ENCODE assay signal across 19 cellular contexts in the genomic region with DNA sequence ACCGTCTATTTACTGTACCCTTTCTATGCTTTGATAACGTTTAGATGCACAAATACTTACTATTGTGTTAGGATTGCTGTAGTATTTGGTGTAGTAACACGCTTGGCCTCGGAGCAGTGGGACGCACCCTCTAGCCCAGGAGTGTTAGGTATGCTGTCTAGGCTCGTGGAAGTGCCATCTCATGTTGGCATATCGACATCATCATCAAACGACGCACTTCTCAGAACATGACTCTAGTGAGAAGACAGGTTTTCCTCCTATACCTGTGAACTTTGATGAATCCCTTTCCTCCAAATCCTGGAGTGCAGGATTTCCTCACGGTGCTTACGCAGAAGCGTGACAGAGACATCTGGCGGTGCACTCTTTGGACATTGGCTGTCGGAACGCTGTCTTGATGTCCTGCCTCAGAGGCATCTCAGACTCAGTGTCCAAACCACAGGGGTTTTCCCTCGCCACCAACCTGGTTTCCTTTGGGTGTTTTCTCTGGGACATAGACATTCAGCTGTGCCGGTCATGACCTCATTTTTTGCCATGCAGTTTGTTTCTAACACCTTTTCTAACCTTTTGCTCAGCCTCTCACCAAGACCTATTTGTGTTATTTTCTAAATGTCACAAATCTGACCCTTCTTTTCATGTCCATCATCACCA. TPM values are rescaled to one million over a fixed set of nuclear protein-coding genes. Genes with fewer than 3 reads are reported as not detected.
"Had no signal": no experiment of that assay in that cellular context is flagged by ENCODE, and none has a peak within 500 bp of the region (broad histone marks: within the 10 kb centered on the region; RNA-seq: fewer than 3 reads in every experiment).

No MANE protein-coding gene starts in this region.

- H3K9me3 Mint-ChIP-seq: activated naive CD4-positive, alpha-beta T cell treated with anti-CD3 and anti-CD28 coated beads, Interleukin-2, amount 50 U/mL, for 24 hours; naive thymus-derived CD8-positive, alpha-beta T cell had no signal

- H3K4me3 ChIP-seq: lung, psoas muscle, sigmoid colon, upper lobe of left lung had no signal

- H3K4me3 Mint-ChIP-seq: activated naive CD4-positive, alpha-beta T cell treated with anti-CD3 and anti-CD28 coated beads, Interleukin-2, amount 50 U/mL, for 24 hours had no signal

- H3K27ac ChIP-seq: psoas muscle, sigmoid colon, upper lobe of left lung had no signal

- H3K9me3 ChIP-seq: psoas muscle, sigmoid colon, upper lobe of left lung had no signal

- H3K27ac Mint-ChIP-seq: activated naive CD4-positive, alpha-beta T cell treated with anti-CD3 and anti-CD28 coated beads, Interleukin-2, amount 50 U/mL, for 24 hours had no signal

- H3K27me3 Mint-ChIP-seq: activated naive CD4-positive, alpha-beta T cell treated with anti-CD3 and anti-CD28 coated beads, Interleukin-2, amount 50 U/mL, for 24 hours; naive thymus-derived CD8-positive, alpha-beta T cell had no signal

- DNase-seq: activated CD4-positive, alpha-beta T cell treated with anti-CD3 and anti-CD28 coated beads for 1 hour; anterior cingulate cortex; foreskin melanocyte; head of caudate nucleus; left colon; naive thymus-derived CD8-positive, alpha-beta T cell; psoas muscle; SIG-M5; sigmoid colon; stimulated activated CD4-positive, alpha-beta T cell treated with anti-CD3 and anti-CD28 coated beads, Interleukin-2, amount 100 ng/mL, for 24 hours; stimulated activated naive CD4-positive, alpha-beta T cell; upper lobe of left lung had no signal

- H3K27me3 ChIP-seq: sigmoid colon, upper lobe of left lung had no signal

RNA-seq across cellular contexts. Expression of a gene that starts 19.0 kb away (rescaled TPM):
- total RNA-seq: cerebellum; dermis microvascular lymphatic vessel endothelial cell; left colon; lung; naive thymus-derived CD8-positive, alpha-beta T cell; omental fat pad; sigmoid colon; temporal lobe; upper lobe of left lung had no signal
- polyA plus RNA-seq: lung; naive thymus-derived CD8-positive, alpha-beta T cell; sigmoid colon had no signal

RNA-seq across cellular contexts. Expression of a gene that starts 26.9 kb away (rescaled TPM):
- total RNA-seq: cerebellum; dermis microvascular lymphatic vessel endothelial cell; left colon; mononuclear cell; naive thymus-derived CD8-positive, alpha-beta T cell; sigmoid colon; temporal lobe had no signal
- polyA plus RNA-seq: naive thymus-derived CD8-positive, alpha-beta T cell; sigmoid colon had no signal
